ENCODE assay signal across 17 cellular contexts in genomic region chr13:42532561-42533335, GRCh38. TPM values are rescaled to one million over a fixed set of nuclear protein-coding genes. Genes with fewer than 3 reads are reported as not detected.
DNase-seq lines count a peak whose midpoint lies in the region; ATAC-seq, FAIRE-seq and TF ChIP-seq lines count a peak whose summit lies in the region.
"Had no signal": no experiment of that assay in that cellular context is flagged by ENCODE, and none has a peak within 500 bp of the region (broad histone marks: within the 10 kb centered on the region; RNA-seq: fewer than 3 reads in every experiment).

No MANE protein-coding gene starts in this region.

- peaks cover 16% of the 10 kb centered on the region for H3K4me1 ChIP-seq in GM12878 (ENCODE audit: control insufficient read depth, insufficient read depth, low read length)
- H3K4me1 ChIP-seq: tibial artery had no signal

- H3K27ac Mint-ChIP-seq in progenitor cell of endocrine pancreas: no peak overlapping the region
- H3K27ac Mint-ChIP-seq: activated CD8-positive, alpha-beta T cell treated with anti-CD3 and anti-CD28 coated beads for 36 hours had no signal

- FAIRE-seq in GM12878 (lab: Jason Lieb, UNC): peak; percentile 7
- FAIRE-seq: K562, keratinocyte had no signal

- BruUV-seq in GM12878 (replicated peaks; lab: Mats Ljungman, UMichigan): no TSS peak

- no peaks in the 10 kb centered on the region for H3K27me3 ChIP-seq in GM12878 (replicated peaks in 1 of 2; ENCODE audit: control insufficient read depth in 2 of 2, insufficient read depth in 2 of 2, low read length in 1 of 2)
- H3K27me3 ChIP-seq: tibial artery had no signal

- H3K79me2 ChIP-seq in GM12878 (ENCODE audit: control insufficient read depth, insufficient read depth, low read length): no peaks in the 10 kb centered on the region

- peak overlapping the region; percentile 49 for H3K27ac ChIP-seq in GM12878 (ENCODE audit: control insufficient read depth, insufficient read depth)
- H3K27ac ChIP-seq: tibial artery had no signal

- ATAC-seq in GM21447 (IDR thresholded peaks at IDR 0.05; ENCODE audit: unreplicated experiment) (peak; percentile 57), HG03378 (IDR thresholded peaks at IDR 0.05; ENCODE audit: unreplicated experiment) (peak; percentile 57), GM12878 (peak; percentile 91), HG03571 (IDR thresholded peaks at IDR 0.05; ENCODE audit: unreplicated experiment) (no peak), GM21737 (IDR thresholded peaks at IDR 0.05; ENCODE audit: unreplicated experiment) (no peak)
- ATAC-seq: activated CD8-positive, alpha-beta T cell treated with anti-CD3 and anti-CD28 coated beads for 36 hours; K562 had no signal

- no peaks in the 10 kb centered on the region for H3K36me3 ChIP-seq in GM12878 (ENCODE audit: control insufficient read depth in 2 of 2, insufficient read depth in 2 of 2, low read length in 1 of 2)
- H3K36me3 ChIP-seq: tibial artery had no signal

- RAD21 ChIA-PET in GM12878 (lab: Charles Lee; ENCODE audit: unreplicated experiment): interaction anchor here (0.6 to 2.1 kb wide), 7 partner anchors 9 to 155 kb away, joined by 3 to 11 read pairs (median 3); no protein-coding TSS in a partner anchor

- 0 out of 2 replicates have a peak overlapping the region, but pooled peaks have one; percentile 21 for H3K9ac ChIP-seq in GM12878 (ENCODE audit: control insufficient read depth, insufficient read depth, low read length)

- 1% methylated on average over 4 of the region's 4 CpGs for WGBS in GM12878 (ENCODE audit: insufficient coverage, insufficient replicate concordance, low lambda C conversion rate, missing lambda C conversion rate)

- H3K9me3 ChIP-seq in GM12878 (replicated peaks; ENCODE audit: control insufficient read depth, insufficient read depth, low read length): peaks cover 6% of the 10 kb centered on the region
- H3K9me3 ChIP-seq: tibial artery had no signal

- POLR2A ChIA-PET in GM10248 (lab: Yijun Ruan, JAX): no interaction called here
- POLR2A ChIA-PET in GM12878 (lab: Charles Lee): interaction anchor here (0.9 to 1.5 kb wide), 2 partner anchors 10 to 15 kb away, joined by 3 to 6 read pairs; no protein-coding TSS in a partner anchor

- no peak for TF ChIP-seq CTCF in GM10248 (IDR thresholded peaks at IDR 0.05; ENCODE audit: control extremely low read depth, extremely low read depth, low read depth, missing control alignments)
- TF ChIP-seq CTCF in GM12878 (IDR thresholded peaks at IDR 0.05 in 2 of 3, conservative IDR thresholded peaks at IDR 0.05 in 1 of 3; ENCODE audit: control insufficient read depth in 2 of 3, extremely low read depth in 1 of 3, insufficient read depth in 1 of 3, low read depth in 3 of 3, low read length in 3 of 3): no peak
- no peak for TF ChIP-seq CTCF in progenitor cell of endocrine pancreas (IDR thresholded peaks at IDR 0.05; ENCODE audit: unreplicated experiment)

- peak overlapping the region; percentile 63 for H3K4me2 ChIP-seq in GM12878 (ENCODE audit: control insufficient read depth, insufficient read depth)

- H3K27me3 Mint-ChIP-seq in progenitor cell of endocrine pancreas: no peaks in the 10 kb centered on the region

- H3K4me3 ChIP-seq in GM12878: peak overlapping the region; percentile 35; the same call in 1 of the 2 replicates
- H3K4me3 ChIP-seq: K562, tibial artery had no signal

- no peak for TF ChIP-seq RAD21 in GM12878 (IDR thresholded peaks at IDR 0.05; ENCODE audit: insufficient read depth, low read depth, low read length)

- in situ Hi-C loops in GM12878 (cut with MboI): no loop called here

- no peaks in the 10 kb centered on the region for H3K4me1 Mint-ChIP-seq in progenitor cell of endocrine pancreas (ENCODE audit: low read depth)

- peak; percentile 65 to 90; a peak in 3 of 4 replicates for TF ChIP-seq EP300 in GM12878 (IDR thresholded peaks at IDR 0.05; ENCODE audit: borderline replicate concordance in 1 of 2, control insufficient read depth in 1 of 2, low read depth in 2 of 2, low read length in 2 of 2)

- H3K4me3 Mint-ChIP-seq in progenitor cell of endocrine pancreas (ENCODE audit: low read depth): no peak overlapping the region
- H3K4me3 Mint-ChIP-seq: activated CD8-positive, alpha-beta T cell treated with anti-CD3 and anti-CD28 coated beads for 36 hours had no signal

- DNase-seq in GM10248 (ENCODE audit: extremely low spot score) (peak; percentile 25), GM12878 (ENCODE audit: low read depth, low spot score) (peak; percentile 70), progenitor cell of endocrine pancreas (ENCODE audit: low spot score, unreplicated experiment) (no peak)
- no peak for DNase-seq in stimulated activated CD4-positive, alpha-beta T cell treated with anti-CD3 and anti-CD28 coated beads, Interleukin-12 subunit alpha, Interleukin-12 subunit beta, amount 100 ng/mL, for 4 hours
- DNase-seq: activated CD8-positive, alpha-beta T cell treated with anti-CD3 and anti-CD28 coated beads for 36 hours; amygdala; head of caudate nucleus; NCI-H2029; SHP77 treated with DMSO at 0.1 percent for 48 hours; tibial artery had no signal

- H3K36me3 Mint-ChIP-seq in progenitor cell of endocrine pancreas (ENCODE audit: insufficient read depth): no peaks in the 10 kb centered on the region

- TF ChIP-seq POLR2A in GM12878 (IDR thresholded peaks at IDR 0.05; ENCODE audit: low read depth, low read length): no peak

- SMC1A ChIA-PET in GM12878 (lab: Charles Lee; ENCODE audit: uncharacterized antibody, unreplicated experiment): interaction anchor here (0.7 to 5.2 kb wide), 14 partner anchors 11 to 96 kb away, joined by 3 to 46 read pairs (median 3); no protein-coding TSS in a partner anchor

- H3K9me3 Mint-ChIP-seq in progenitor cell of endocrine pancreas (ENCODE audit: low read depth): peaks cover 3% of the 10 kb centered on the region
- H3K9me3 Mint-ChIP-seq: activated CD8-positive, alpha-beta T cell treated with anti-CD3 and anti-CD28 coated beads for 36 hours had no signal

- CTCF ChIA-PET in GM10248 (lab: Yijun Ruan, JAX): interaction anchor here (0.9 to 2.0 kb wide), 5 partner anchors 9 to 199 kb away, joined by 3 to 10 read pairs (median 4); no protein-coding TSS in a partner anchor
- CTCF ChIA-PET in GM12878 (lab: Yijun Ruan, JAX): interaction anchor here (0.6 to 1.6 kb wide), 7 partner anchors 9 to 260 kb away, joined by 3 to 6 read pairs (median 4); no protein-coding TSS in a partner anchor

- no peaks in the 10 kb centered on the region for H4K20me1 ChIP-seq in GM12878 (ENCODE audit: control insufficient read depth, insufficient read depth)

- intact Hi-C loops in GM12878 (cut with micrococcal nuclease; ENCODE audit: unreplicated experiment): loop anchor here (2.0 to 5.0 kb wide), 2 partner anchors 35 to 120 kb away; no protein-coding TSS in a partner anchor

- no peak overlapping the region for H2AFZ ChIP-seq in GM12878 (ENCODE audit: control insufficient read depth, low read depth, low read length)

TF ChIP-seq in GM12878, 131 proteins besides CTCF, POLR2A, EP300 and RAD21 (continues in another document):
- TF ChIP-seq ZNF24 (IDR thresholded peaks at IDR 0.05): no peak
- TF ChIP-seq NR2F1 (conservative IDR thresholded peaks at IDR 0.05): peak; percentile 74
- TF ChIP-seq EED (IDR thresholded peaks at IDR 0.05; ENCODE audit: low read depth): peak; percentile 82
- TF ChIP-seq SRF (IDR thresholded peaks at IDR 0.05; ENCODE audit: low read depth in 2 of 2, low read length in 2 of 2): no peak
- TF ChIP-seq KDM1A (IDR thresholded peaks at IDR 0.05; ENCODE audit: borderline replicate concordance): no peak
- no peak for TF ChIP-seq E2F4 (IDR thresholded peaks at IDR 0.05; ENCODE audit: low read depth, low read length)
- no peak for TF ChIP-seq CEBPB (IDR thresholded peaks at IDR 0.05; ENCODE audit: borderline replicate concordance in 1 of 2, low read depth in 2 of 2, low read length in 2 of 2)
- peak; percentile 73; the same call in 1 of the 2 replicates for TF ChIP-seq PAX5 (IDR thresholded peaks at IDR 0.05; ENCODE audit: borderline replicate concordance, low read depth, low read length)
- TF ChIP-seq ZSCAN29 (IDR thresholded peaks at IDR 0.05): no peak
- TF ChIP-seq FOS (IDR thresholded peaks at IDR 0.05; ENCODE audit: borderline replicate concordance, extremely low read depth, insufficient read length): no peak
- TF ChIP-seq HDAC2 (IDR thresholded peaks at IDR 0.05): no peak
- peak; percentile 96 for TF ChIP-seq SPI1 (IDR thresholded peaks at IDR 0.05; ENCODE audit: borderline replicate concordance, insufficient read depth, low read depth, low read length)
- no peak for TF ChIP-seq ESRRA (IDR thresholded peaks at IDR 0.05; ENCODE audit: low read length)
- TF ChIP-seq GATAD2B (conservative IDR thresholded peaks at IDR 0.05; ENCODE audit: low read depth): no peak; the same call in 1 of the 2 replicates
- TF ChIP-seq RB1 (IDR thresholded peaks at IDR 0.05; ENCODE audit: borderline replicate concordance): no peak

RNA-seq across cellular contexts. Expression of gene TNFSF11, which starts 41.2 kb away (rescaled TPM):
- 0.33 and 1.0 TPM in 2 replicates for total RNA-seq in GM12878 (2013; cell fraction: nucleolus; rRNA removed)
- total RNA-seq in GM12878 (2014; rRNA removed) (11.9 and 15.7 TPM in 2 replicates), GM12878 (2014; rRNA removed; fragmentation: Illumina TruSeq; extraction: Trizol) (13.2 and 14.8 TPM in 2 replicates), GM12878 (2021) (14.2 and 14.7 TPM in 2 replicates), progenitor cell of endocrine pancreas (not detected in 2 replicates)
- 9.6 TPM for polyA plus RNA-seq in GM12878 (2011; ENCODE audit: low read depth)
- polyA plus RNA-seq in GM12878 (2011; rRNA removed) (0.86 and 1.2 TPM in 2 replicates), GM12878 (2014; fragmentation: Illumina TruSeq; extraction: Trizol) (13.2 and 23.1 TPM in 2 replicates), GM12878 (2014; fragmentation: Nextera tagmentation; extraction: Ambion mirVana) (1 to 10 TPM; 5.4 to 8.1 TPM), GM12878 (2014; rRNA removed) (13.4 and 13.8 TPM in 2 replicates), GM12878 (2016; fragmentation: Nextera tagmentation; extraction: Ambion mirVana) (1 to 10 TPM; 6.3 to 6.8 TPM)
- polyA plus RNA-seq in GM12878 (2011; cell fraction: cytosol; rRNA removed): 0.27 and 0.38 TPM in 2 replicates
- polyA plus RNA-seq in GM12878 (2011; cell fraction: nucleus; rRNA removed): 1.2 and 2.1 TPM in 2 replicates
- polyA plus RNA-seq in GM12878 (2012): 9.4 and 9.9 TPM in 2 replicates
- polyA minus RNA-seq in GM12878 (2011; rRNA and poly(A)+ RNA removed): 0.22 and 0.41 TPM in 2 replicates
- polyA minus RNA-seq in GM12878 (2011; cell fraction: cytosol; rRNA and poly(A)+ RNA removed): not detected in 2 replicates
- 0.36 and 0.38 TPM in 2 replicates for polyA minus RNA-seq in GM12878 (2011; cell fraction: nucleus; rRNA and poly(A)+ RNA removed)
- total RNA-seq: K562, posterior vena cava had no signal
- polyA plus RNA-seq: K562, keratinocyte had no signal

Comparison
In these comparisons a context has a peak if more than half of its experiments do, and no peak if none do; other contexts are left out.
1. DNase-seq: peak in GM10248 (single experiment) and GM12878 (single experiment); none in progenitor cell of endocrine pancreas (single experiment) and stimulated activated CD4-positive, alpha-beta T cell treated with anti-CD3 and anti-CD28 coated beads, Interleukin-12 subunit alpha, Interleukin-12 subunit beta, amount 100 ng/mL, for 4 hours (single experiment).
2. ATAC-seq: peak in GM21447 (single experiment), HG03378 (single experiment) and GM12878 (single experiment); none in HG03571 (single experiment) and GM21737 (single experiment).